Comparison of ENCODE assay signal across 35 cellular contexts in the genomic region with DNA sequence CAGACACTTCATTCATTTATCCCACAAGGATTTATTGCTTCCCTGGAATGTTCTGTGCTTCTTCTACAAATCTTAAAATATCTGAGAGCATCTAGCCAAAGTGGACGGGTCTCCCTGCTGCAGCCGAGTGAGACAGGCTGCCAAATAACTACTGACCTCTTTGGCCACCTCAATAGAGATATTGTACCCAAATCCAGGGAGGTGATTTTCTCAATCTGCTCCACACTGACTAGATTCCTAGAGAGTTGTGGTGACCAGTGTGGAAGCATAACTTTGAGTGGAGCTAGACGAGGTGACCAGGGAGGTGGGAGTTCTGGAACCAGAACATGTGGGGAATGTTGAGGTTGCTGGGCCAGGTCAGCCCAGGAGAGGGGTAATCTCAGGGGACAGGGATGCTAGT.
A peak's percentile ranks its signal among the peaks of the same experiment; 100 is the strongest.
DNase-seq lines count a peak whose midpoint lies in the region; ATAC-seq, FAIRE-seq and TF ChIP-seq lines count a peak whose summit lies in the region.
"Had no signal": no experiment of that assay in that cellular context is flagged by ENCODE, and none has a peak within 500 bp of the region (broad histone marks: within the 10 kb centered on the region; RNA-seq: fewer than 3 reads in every experiment).

No MANE protein-coding gene starts in this region.

- TF ChIP-seq POLR2A in K562 (conservative IDR thresholded peaks at IDR 0.05) (no peak), GM12891 (IDR thresholded peaks at IDR 0.05; ENCODE audit: low read depth, low read length) (no peak)

- H3K4me1 ChIP-seq in SK-N-SH (ENCODE audit: control insufficient read depth in 1 of 2, insufficient read depth in 2 of 2, low read depth in 1 of 2, low read length in 1 of 2) (peaks cover 0 to 17% of the 10 kb centered on the region in 2 experiments; a peak in 1 of 4 replicates), K562 (replicated peaks in 1 of 2; ENCODE audit: control insufficient read depth in 2 of 2, insufficient read depth in 2 of 2, low read length in 2 of 2) (no peaks in the 10 kb centered on the region; a peak in 1 of 5 replicates), osteoblast (ENCODE audit: insufficient read depth, low read length) (no peaks in the 10 kb centered on the region)
- H3K4me1 ChIP-seq: A549; BE2C; BLaER1; BLaER1 treated with 17β-estradiol and CSF1 and Interleukin-3, amounts not matched to agents 10 nM and 100 nM; Caco-2 had no signal

- H3K4me1 Mint-ChIP-seq in nephron (peaks cover 29% of the 10 kb centered on the region), CD14-positive monocyte (no peaks in the 10 kb centered on the region)
- H3K4me1 Mint-ChIP-seq: B cell; CD4-positive, alpha-beta memory T cell; CD8-positive, alpha-beta memory T cell had no signal

- WGBS in SK-N-SH (ENCODE audit: low lambda C conversion rate), result 43% methylated on average over 3 of the region's 3 CpGs
- WGBS in K562 (ENCODE audit: insufficient coverage, low coverage, missing lambda C conversion rate), result 3% methylated on average over 3 of the region's 3 CpGs

- intact Hi-C loops in K562 (cut with micrococcal nuclease) (no loop called here), CD14-positive monocyte (cut with micrococcal nuclease) (no loop called here)

- H3K79me2 ChIP-seq in SK-N-SH (ENCODE audit: insufficient read depth) (no peaks in the 10 kb centered on the region), K562 (ENCODE audit: control insufficient read depth, insufficient read depth, low read length) (no peaks in the 10 kb centered on the region), osteoblast (ENCODE audit: insufficient read depth, low read length) (no peaks in the 10 kb centered on the region)

- no peak for TF ChIP-seq EP300 in SK-N-SH (IDR thresholded peaks at IDR 0.05; ENCODE audit: borderline replicate concordance in 1 of 2, low read depth in 1 of 2, low read length in 1 of 2)
- no peak for TF ChIP-seq EP300 in K562 (IDR thresholded peaks at IDR 0.05; ENCODE audit: low read length)

- in situ Hi-C loops in K562 (cut with MboI), result no loop called here

- POLR2A ChIA-PET in SK-N-SH (lab: Yijun Ruan, JAX), result no interaction called here
- POLR2A ChIA-PET in K562 (lab: Yijun Ruan, JAX), result interaction anchor here (0.6 kb wide), 1 partner anchor 125 kb away, joined by 4 read pairs; no protein-coding TSS in a partner anchor

- H3K4me3 ChIP-seq in SK-N-SH (ENCODE audit: low read depth in 2 of 2, low read length in 1 of 2) (no peak overlapping the region), K562 (no peak overlapping the region), osteoblast (ENCODE audit: insufficient read depth, low read length) (no peak overlapping the region)
- H3K4me3 ChIP-seq: A549; BLaER1; BLaER1 treated with 17β-estradiol and CSF1 and Interleukin-3, amounts not matched to agents 10 nM and 100 nM had no signal

- no peaks in the 10 kb centered on the region for H3K9me2 ChIP-seq in SK-N-SH

- no peaks in the 10 kb centered on the region for H3K9me1 ChIP-seq in K562 (ENCODE audit: control insufficient read depth, insufficient read depth, low read length)

- no peaks in the 10 kb centered on the region for H3F3A ChIP-seq in SK-N-SH (replicated peaks; ENCODE audit: insufficient read depth)

- H4K20me1 ChIP-seq in SK-N-SH (ENCODE audit: insufficient read depth) (no peaks in the 10 kb centered on the region), K562 (replicated peaks; ENCODE audit: control insufficient read depth, insufficient read depth, low read length) (no peaks in the 10 kb centered on the region; the same call in 1 of the 2 replicates), osteoblast (ENCODE audit: insufficient read depth, low read length) (no peaks in the 10 kb centered on the region)
- H4K20me1 ChIP-seq: BLaER1; BLaER1 treated with 17β-estradiol and CSF1 and Interleukin-3, amounts not matched to agents 10 nM and 100 nM had no signal

- DNase-seq in SK-N-SH (no peak), K562 (ENCODE audit: extremely low read depth in 1 of 4, low spot score in 3 of 4) (no peak), osteoblast (ENCODE audit: insufficient read length, low spot score, missing footprints) (peak; percentile 1), GM12891 (ENCODE audit: insufficient read length, low spot score) (no peak), CD14-positive monocyte (ENCODE audit: low spot score) (no peak)
- DNase-seq: 8988T; ACHN; AML-193; BE2C; C1 segment of cervical spinal cord; Caco-2; Calu3; CD4-positive, alpha-beta memory T cell; CD4-positive, alpha-beta T cell; CD4-positive, CD25-positive, alpha-beta regulatory T cell; CD8-positive, alpha-beta T cell; COR-L47; DMS153; DMS53; DMS79; DMS79 treated with DMSO at 0.1 percent for 48 hours; DND-41; EL had no signal

- ATAC-seq in SK-N-SH treated with all-trans-retinoic acid at 6 μM for 48 hours (no peak), K562 (no peak), HG03520 (IDR thresholded peaks at IDR 0.05; ENCODE audit: unreplicated experiment) (no peak)
- ATAC-seq: A549; CD8-positive, alpha-beta T cell had no signal

- no peak for FAIRE-seq in K562 (lab: Jason Lieb, UNC)
- FAIRE-seq in GM12891 (lab: Jason Lieb, UNC), result no peak
- FAIRE-seq: A204.1, A549, D721Med had no signal

- H3K27ac ChIP-seq in SK-N-SH (ENCODE audit: low read depth in 2 of 2, low read length in 1 of 2) (no peak overlapping the region), K562 (ENCODE audit: extremely low read depth, low read depth, low read length) (no peak overlapping the region), osteoblast (ENCODE audit: low read depth, low read length) (no peak overlapping the region)
- H3K27ac ChIP-seq: 22Rv1; A549; BLaER1; BLaER1 treated with 17β-estradiol and CSF1 and Interleukin-3, amounts not matched to agents 10 nM and 100 nM; C4-2B had no signal

- no peaks in the 10 kb centered on the region for H3K9me3 ChIP-seq in SK-N-SH
- H3K9me3 ChIP-seq in K562 (replicated peaks; ENCODE audit: control insufficient read depth, insufficient read depth, low read depth, low read length), result no peaks in the 10 kb centered on the region
- no peaks in the 10 kb centered on the region for H3K9me3 ChIP-seq in osteoblast (ENCODE audit: low read depth, low read length)
- H3K9me3 ChIP-seq: A549; BE2C; BLaER1; BLaER1 treated with 17β-estradiol and CSF1 and Interleukin-3, amounts not matched to agents 10 nM and 100 nM; Caco-2 had no signal

- H3K36me3 ChIP-seq in SK-N-SH (replicated peaks in 1 of 2; ENCODE audit: control insufficient read depth in 1 of 2, insufficient read depth in 2 of 2, low read length in 1 of 2), result no peaks in the 10 kb centered on the region
- no peaks in the 10 kb centered on the region for H3K36me3 ChIP-seq in K562 (ENCODE audit: control insufficient read depth, insufficient read depth, low read length)
- H3K36me3 ChIP-seq in osteoblast (ENCODE audit: insufficient read depth, low read length), result no peaks in the 10 kb centered on the region
- H3K36me3 ChIP-seq: BE2C; BLaER1; BLaER1 treated with 17β-estradiol and CSF1 and Interleukin-3, amounts not matched to agents 10 nM and 100 nM had no signal

- TF ChIP-seq CTCF in SK-N-SH (IDR thresholded peaks at IDR 0.05) (no peak), K562 (IDR thresholded peaks at IDR 0.05 in 2 of 3, conservative IDR thresholded peaks at IDR 0.05 in 1 of 3; ENCODE audit: insufficient read depth in 2 of 3, low read depth in 1 of 3, low read length in 3 of 3) (no peak), nephron (IDR thresholded peaks at IDR 0.05; ENCODE audit: unreplicated experiment in 3 of 3) (no peak), osteoblast (IDR thresholded peaks at IDR 0.05; ENCODE audit: extremely low read depth, low read depth, low read length) (no peak), CD14-positive monocyte (IDR thresholded peaks at IDR 0.05) (no peak)

- no peak overlapping the region for H2AFZ ChIP-seq in SK-N-SH (ENCODE audit: low read depth)
- H2AFZ ChIP-seq in K562 (ENCODE audit: low read depth, low read length), result no peak overlapping the region
- H2AFZ ChIP-seq in osteoblast (ENCODE audit: low read length), result no peak overlapping the region

- TF ChIP-seq RAD21 in SK-N-SH (IDR thresholded peaks at IDR 0.05; ENCODE audit: low read length) (no peak), K562 (CRISPR knock-in tag; conservative IDR thresholded peaks at IDR 0.05 in 1 of 2, IDR thresholded peaks at IDR 0.05 in 1 of 2) (no peak)

- H3K9me3 Mint-ChIP-seq in nephron, result no peaks in the 10 kb centered on the region
- H3K9me3 Mint-ChIP-seq in CD14-positive monocyte, result peaks cover 0 to 3% (median 0%) of the 10 kb centered on the region in 7 donors
- H3K9me3 Mint-ChIP-seq: CD4-positive, alpha-beta T cell; CD4-positive, CD25-positive, alpha-beta regulatory T cell; CD8-positive, alpha-beta memory T cell; CD8-positive, alpha-beta T cell had no signal

- BruUV-seq in K562 (replicated peaks; lab: Mats Ljungman, UMichigan), result no TSS peak

- H3K9ac ChIP-seq in SK-N-SH (no peak overlapping the region), K562 (ENCODE audit: insufficient read depth in 1 of 2, low read depth in 2 of 2, low read length in 2 of 2) (no peak overlapping the region)
- H3K9ac ChIP-seq: BLaER1; BLaER1 treated with 17β-estradiol and CSF1 and Interleukin-3, amounts not matched to agents 10 nM and 100 nM had no signal

- H3K4me3 Mint-ChIP-seq in nephron (peak overlapping the region in 1 of 3 experiments; percentile 32), CD14-positive monocyte (no peak overlapping the region)
- H3K4me3 Mint-ChIP-seq: B cell; CD4-positive, alpha-beta memory T cell; CD4-positive, alpha-beta T cell; CD4-positive, CD25-positive, alpha-beta regulatory T cell; CD8-positive, alpha-beta memory T cell; CD8-positive, alpha-beta T cell had no signal

- H3K27me3 Mint-ChIP-seq in nephron (ENCODE audit: low read depth), result peaks cover 54% of the 10 kb centered on the region
- peaks cover 2 to 10% (median 3%) of the 10 kb centered on the region in 3 donors for H3K27me3 Mint-ChIP-seq in CD14-positive monocyte (ENCODE audit: low read depth in 3 of 3)
- H3K27me3 Mint-ChIP-seq: CD4-positive, alpha-beta T cell had no signal

- H3K4me2 ChIP-seq in SK-N-SH (no peak overlapping the region), K562 (ENCODE audit: insufficient read depth, low read length) (no peak overlapping the region), osteoblast (ENCODE audit: insufficient read depth, low read length) (no peak overlapping the region)
- H3K4me2 ChIP-seq: A549; BLaER1; BLaER1 treated with 17β-estradiol and CSF1 and Interleukin-3, amounts not matched to agents 10 nM and 100 nM had no signal

- H3K27ac Mint-ChIP-seq in nephron, result peak overlapping the region; percentile 7 to 37 (median 33)
- no peak overlapping the region for H3K27ac Mint-ChIP-seq in CD14-positive monocyte
- H3K27ac Mint-ChIP-seq: B cell; CD4-positive, alpha-beta T cell; CD8-positive, alpha-beta memory T cell; CD8-positive, alpha-beta T cell had no signal

- H3K27me3 ChIP-seq in SK-N-SH (ENCODE audit: insufficient read depth) (peaks cover 6% of the 10 kb centered on the region; the same call in 1 of the 2 replicates), K562 (ENCODE audit: control insufficient read depth in 2 of 2, insufficient read depth in 2 of 2, low read length in 2 of 2) (peaks cover 7 to 60% of the 10 kb centered on the region in 2 experiments; a peak in 4 of 5 replicates), osteoblast (ENCODE audit: insufficient read depth, low read length) (peaks cover 19% of the 10 kb centered on the region)
- H3K27me3 ChIP-seq: BE2C; BLaER1; BLaER1 treated with 17β-estradiol and CSF1 and Interleukin-3, amounts not matched to agents 10 nM and 100 nM had no signal

- CTCF ChIA-PET in SK-N-SH (lab: Yijun Ruan, JAX), result interaction anchor here (0.8 to 7.9 kb wide), 5 partner anchors 10 to 406 kb away, joined by 3 to 60 read pairs (median 3); no protein-coding TSS in a partner anchor
- CTCF ChIA-PET in K562 (lab: Yijun Ruan, JAX; ENCODE audit: low intra/inter-chr PET ratio), result no interaction called here

- H3K36me3 Mint-ChIP-seq in nephron (ENCODE audit: low read depth) (no peaks in the 10 kb centered on the region), CD14-positive monocyte (no peaks in the 10 kb centered on the region)
- H3K36me3 Mint-ChIP-seq: CD4-positive, alpha-beta memory T cell; CD4-positive, CD25-positive, alpha-beta regulatory T cell; CD8-positive, alpha-beta memory T cell; CD8-positive, alpha-beta T cell had no signal

Comparison
In these comparisons a context has a peak if more than half of its experiments do, and no peak if none do; other contexts are left out.
1. H3K27ac Mint-ChIP-seq: peak in nephron (3 of 3); none in CD14-positive monocyte (0 of 7).